Comparison of ENCODE assay signal across 14 cellular contexts in genomic region chr6:18147160-18147559, GRCh38. TPM values are rescaled to one million over a fixed set of nuclear protein-coding genes. Genes with fewer than 3 reads are reported as not detected.
A peak's percentile ranks its signal among the peaks of the same experiment; 100 is the strongest.
DNase-seq lines count a peak whose midpoint lies in the region; ATAC-seq and TF ChIP-seq lines count a peak whose summit lies in the region.
"Had no signal": no experiment of that assay in that cellular context is flagged by ENCODE, and none has a peak within 500 bp of the region (broad histone marks: within the 10 kb centered on the region; RNA-seq: fewer than 3 reads in every experiment).

No MANE protein-coding gene starts in this region.

- CTCF ChIA-PET in activated CD4-positive, alpha-beta memory T cell treated with anti-CD3 and anti-CD28 coated beads for 36 hours (lab: Charles Lee), result interaction anchor here (0.8 kb wide), 1 partner anchor 367 kb away, joined by 3 read pairs; no protein-coding TSS in a partner anchor
- CTCF ChIA-PET in activated CD4-positive, alpha-beta memory T cell treated with anti-CD3 and anti-CD28 coated beads, Interleukin-2, amount 10 ng/mL, durations not matched to agents 7 days and 5 days (lab: Charles Lee), result no interaction called here
- CTCF ChIA-PET in Panc1 (lab: Charles Lee), result no interaction called here
- CTCF ChIA-PET in Caco-2 (lab: Charles Lee), result no interaction called here

- DNase-seq in activated CD4-positive, alpha-beta memory T cell treated with anti-CD3 and anti-CD28 coated beads for 36 hours, result peak; percentile 13
- no peak for DNase-seq in activated CD4-positive, alpha-beta memory T cell treated with anti-CD3 and anti-CD28 coated beads, Interleukin-2, amount 10 ng/mL, durations not matched to agents 7 days and 5 days
- DNase-seq in Panc1 (ENCODE audit: low read depth, low spot score), result no peak
- DNase-seq in fibroblast of the aortic adventitia (ENCODE audit: low read depth), result peak; percentile 76
- no peak for DNase-seq in smooth muscle cell (lab: John Stamatoyannopoulos, UW; ENCODE audit: unreplicated experiment)
- DNase-seq in GM10266 (ENCODE audit: extremely low spot score), result no peak
- DNase-seq in T-helper 1 cell, result no peak
- DNase-seq in Caco-2, result no peak
- DNase-seq: anterior cingulate cortex; DMS153; effector CD8-positive, alpha-beta T cell had no signal

- H3K36me3 Mint-ChIP-seq in activated CD4-positive, alpha-beta memory T cell treated with anti-CD3 and anti-CD28 coated beads for 36 hours, result peaks cover 23% of the 10 kb centered on the region
- peaks cover 20% of the 10 kb centered on the region for H3K36me3 Mint-ChIP-seq in activated CD4-positive, alpha-beta memory T cell treated with anti-CD3 and anti-CD28 coated beads, Interleukin-2, amount 10 ng/mL, durations not matched to agents 7 days and 5 days (ENCODE audit: low read depth)
- no peaks in the 10 kb centered on the region for H3K36me3 Mint-ChIP-seq in Caco-2 (ENCODE audit: insufficient read depth, unreplicated experiment)

- H3K79me2 ChIP-seq in smooth muscle cell (ENCODE audit: low read depth), result no peaks in the 10 kb centered on the region

- H3K27me3 ChIP-seq in Panc1 (ENCODE audit: control insufficient read depth, insufficient read depth, low read length) (no peaks in the 10 kb centered on the region), smooth muscle cell (ENCODE audit: low read depth) (no peaks in the 10 kb centered on the region), Caco-2 (replicated peaks; ENCODE audit: control insufficient read depth, insufficient read depth, low read length) (no peaks in the 10 kb centered on the region)
- H3K27me3 ChIP-seq: suprapubic skin had no signal

- H3K27ac Mint-ChIP-seq in activated CD4-positive, alpha-beta memory T cell treated with anti-CD3 and anti-CD28 coated beads for 36 hours, result no peak overlapping the region
- H3K27ac Mint-ChIP-seq in activated CD4-positive, alpha-beta memory T cell treated with anti-CD3 and anti-CD28 coated beads, Interleukin-2, amount 10 ng/mL, durations not matched to agents 7 days and 5 days, result no peak overlapping the region
- no peak overlapping the region for H3K27ac Mint-ChIP-seq in Caco-2 (ENCODE audit: unreplicated experiment)
- H3K27ac Mint-ChIP-seq: memory B cell had no signal

- H3K4me3 Mint-ChIP-seq in activated CD4-positive, alpha-beta memory T cell treated with anti-CD3 and anti-CD28 coated beads for 36 hours, result no peak overlapping the region
- H3K4me3 Mint-ChIP-seq in activated CD4-positive, alpha-beta memory T cell treated with anti-CD3 and anti-CD28 coated beads, Interleukin-2, amount 10 ng/mL, durations not matched to agents 7 days and 5 days, result no peak overlapping the region
- H3K4me3 Mint-ChIP-seq in Caco-2 (ENCODE audit: unreplicated experiment), result no peak overlapping the region
- H3K4me3 Mint-ChIP-seq: memory B cell had no signal

- H3K27me3 Mint-ChIP-seq in activated CD4-positive, alpha-beta memory T cell treated with anti-CD3 and anti-CD28 coated beads for 36 hours, result no peaks in the 10 kb centered on the region
- H3K27me3 Mint-ChIP-seq in activated CD4-positive, alpha-beta memory T cell treated with anti-CD3 and anti-CD28 coated beads, Interleukin-2, amount 10 ng/mL, durations not matched to agents 7 days and 5 days, result no peaks in the 10 kb centered on the region
- H3K27me3 Mint-ChIP-seq in Caco-2 (ENCODE audit: insufficient read depth, unreplicated experiment), result no peaks in the 10 kb centered on the region
- H3K27me3 Mint-ChIP-seq: memory B cell had no signal

- POLR2A ChIA-PET in activated CD4-positive, alpha-beta memory T cell treated with anti-CD3 and anti-CD28 coated beads for 36 hours (lab: Charles Lee), result interaction anchor here (0.8 kb wide), 1 partner anchor 9 kb away, joined by 3 read pairs; no protein-coding TSS in a partner anchor
- POLR2A ChIA-PET in activated CD4-positive, alpha-beta memory T cell treated with anti-CD3 and anti-CD28 coated beads, Interleukin-2, amount 10 ng/mL, durations not matched to agents 7 days and 5 days (lab: Charles Lee), result no interaction called here
- POLR2A ChIA-PET in Panc1 (lab: Charles Lee), result no interaction called here
- POLR2A ChIA-PET in Caco-2 (lab: Charles Lee), result no interaction called here

- H3K9me3 ChIP-seq in Panc1 (ENCODE audit: control insufficient read depth, insufficient read depth, low read depth, low read length), result no peaks in the 10 kb centered on the region
- no peaks in the 10 kb centered on the region for H3K9me3 ChIP-seq in smooth muscle cell (replicated peaks; ENCODE audit: low read depth)
- H3K9me3 ChIP-seq in Caco-2, result no peaks in the 10 kb centered on the region
- H3K9me3 ChIP-seq: prostate gland, suprapubic skin had no signal

- no peaks in the 10 kb centered on the region for H3K9me3 Mint-ChIP-seq in activated CD4-positive, alpha-beta memory T cell treated with anti-CD3 and anti-CD28 coated beads for 36 hours
- H3K9me3 Mint-ChIP-seq in activated CD4-positive, alpha-beta memory T cell treated with anti-CD3 and anti-CD28 coated beads, Interleukin-2, amount 10 ng/mL, durations not matched to agents 7 days and 5 days, result no peaks in the 10 kb centered on the region
- H3K9me3 Mint-ChIP-seq in Caco-2 (ENCODE audit: unreplicated experiment), result no peaks in the 10 kb centered on the region
- H3K9me3 Mint-ChIP-seq: memory B cell had no signal

- BruUV-seq in Panc1 (replicated peaks; lab: Mats Ljungman, UMichigan) (no TSS peak), Caco-2 (replicated peaks; lab: Mats Ljungman, UMichigan) (no TSS peak)

- H3K4me1 ChIP-seq in Panc1 (ENCODE audit: control insufficient read depth, insufficient read depth, low read length) (no peaks in the 10 kb centered on the region), smooth muscle cell (ENCODE audit: low read depth) (no peaks in the 10 kb centered on the region), Caco-2 (no peaks in the 10 kb centered on the region; the same call in 1 of the 2 replicates)
- H3K4me1 ChIP-seq: prostate gland, suprapubic skin had no signal

- no peak overlapping the region for H3K4me3 ChIP-seq in Panc1 (ENCODE audit: low read depth in 2 of 2, low read length in 2 of 2)
- no peak overlapping the region for H3K4me3 ChIP-seq in fibroblast of the aortic adventitia (ENCODE audit: low read depth, low read length)
- H3K4me3 ChIP-seq in smooth muscle cell, result no peak overlapping the region
- H3K4me3 ChIP-seq in Caco-2 (ENCODE audit: low read depth, low read length), result no peak overlapping the region
- H3K4me3 ChIP-seq: prostate gland, suprapubic skin had no signal

- no peak overlapping the region for H2AFZ ChIP-seq in smooth muscle cell (ENCODE audit: low read depth)

- peaks cover 10% of the 10 kb centered on the region for H3K4me1 Mint-ChIP-seq in activated CD4-positive, alpha-beta memory T cell treated with anti-CD3 and anti-CD28 coated beads for 36 hours (ENCODE audit: low read depth)
- H3K4me1 Mint-ChIP-seq in activated CD4-positive, alpha-beta memory T cell treated with anti-CD3 and anti-CD28 coated beads, Interleukin-2, amount 10 ng/mL, durations not matched to agents 7 days and 5 days, result peaks cover 4% of the 10 kb centered on the region
- no peaks in the 10 kb centered on the region for H3K4me1 Mint-ChIP-seq in Caco-2 (ENCODE audit: low read depth, unreplicated experiment)

- TF ChIP-seq CTCF in Panc1 (IDR thresholded peaks at IDR 0.05), result no peak
- TF ChIP-seq CTCF in fibroblast of the aortic adventitia (IDR thresholded peaks at IDR 0.05; ENCODE audit: insufficient read depth, low read length), result no peak
- TF ChIP-seq CTCF in smooth muscle cell (IDR thresholded peaks at IDR 0.05; ENCODE audit: borderline replicate concordance, insufficient read depth, poor library complexity, severe bottlenecking), result no peak
- no peak for TF ChIP-seq CTCF in GM10266 (IDR thresholded peaks at IDR 0.05; ENCODE audit: control insufficient read depth, insufficient read depth, low read depth, missing control alignments)
- TF ChIP-seq CTCF in Caco-2 (IDR thresholded peaks at IDR 0.05; ENCODE audit: insufficient read depth in 1 of 2, low read depth in 1 of 2, low read length in 1 of 2, severe bottlenecking in 1 of 2, unreplicated experiment in 1 of 2), result no peak

- H3K36me3 ChIP-seq in Panc1 (ENCODE audit: control insufficient read depth, insufficient read depth, low read length) (no peaks in the 10 kb centered on the region), smooth muscle cell (ENCODE audit: low read depth) (no peaks in the 10 kb centered on the region), Caco-2 (ENCODE audit: control insufficient read depth, insufficient read depth, low read length) (no peaks in the 10 kb centered on the region)
- H3K36me3 ChIP-seq: prostate gland had no signal

- no peak overlapping the region for H3K27ac ChIP-seq in Panc1 (ENCODE audit: low read length)
- peak overlapping the region; percentile 72 for H3K27ac ChIP-seq in smooth muscle cell (ENCODE audit: low read depth)
- H3K27ac ChIP-seq: prostate gland, suprapubic skin had no signal

- 86% methylated on average over 2 of the region's 2 CpGs for WGBS in smooth muscle cell (ENCODE audit: low lambda C conversion rate)

- H3K9ac ChIP-seq in smooth muscle cell (ENCODE audit: low read depth), result no peak overlapping the region

- intact Hi-C loops in activated CD4-positive, alpha-beta memory T cell treated with anti-CD3 and anti-CD28 coated beads for 36 hours (cut with micrococcal nuclease), result no loop called here
- intact Hi-C loops in Panc1 (cut with micrococcal nuclease; ENCODE audit: unreplicated experiment), result no loop called here
- intact Hi-C loops in Caco-2 (cut with micrococcal nuclease; ENCODE audit: unreplicated experiment), result no loop called here

- in situ Hi-C loops in Panc1 (cut with HindIII; ENCODE audit: low pct_unique_long_range_greater_than_20kb, low sequenced_read_pairs), result no loop called here

- no peaks in the 10 kb centered on the region for H4K20me1 ChIP-seq in smooth muscle cell (ENCODE audit: low read depth)

- no peaks in the 10 kb centered on the region for H3F3A ChIP-seq in smooth muscle cell (ENCODE audit: low read depth)

- no peak overlapping the region for H3K4me2 ChIP-seq in smooth muscle cell

- peak; percentile 58; the same call in 1 of the 2 replicates for ATAC-seq in Panc1

RNA-seq across cellular contexts. Expression of gene TPMT, which starts 7.7 kb away (rescaled TPM):
- 1 to 10 TPM; 7.7 to 7.8 TPM for total RNA-seq in activated CD4-positive, alpha-beta memory T cell treated with anti-CD3 and anti-CD28 coated beads for 36 hours
- 1 to 10 TPM; 6.7 to 6.8 TPM for total RNA-seq in activated CD4-positive, alpha-beta memory T cell treated with anti-CD3 and anti-CD28 coated beads, Interleukin-2, amount 10 ng/mL, durations not matched to agents 7 days and 5 days
- total RNA-seq in Panc1 (2021; ENCODE audit: unreplicated experiment) (9.7 TPM), fibroblast of the aortic adventitia (ENCODE audit: low replicate concordance) (5.2 and 22.4 TPM in 2 replicates), smooth muscle cell (9.6 TPM in 2 replicates), Caco-2 (2022) (10.1 and 11.0 TPM in 2 replicates)
- 4.9 TPM for polyA plus RNA-seq in Panc1 (2012; ENCODE audit: insufficient read length)
- 4.9 and 7.9 TPM in 2 replicates for polyA plus RNA-seq in smooth muscle cell

RNA-seq across cellular contexts. Expression of gene KDM1B, which starts 8.1 kb away (rescaled TPM):
- total RNA-seq in activated CD4-positive, alpha-beta memory T cell treated with anti-CD3 and anti-CD28 coated beads for 36 hours, result 10 to 100 TPM; 17.5 to 18.5 TPM
- 10 to 100 TPM in 1 of 2 experiments, 1 to 10 TPM in 1; 9.1 to 10.8 TPM for total RNA-seq in activated CD4-positive, alpha-beta memory T cell treated with anti-CD3 and anti-CD28 coated beads, Interleukin-2, amount 10 ng/mL, durations not matched to agents 7 days and 5 days
- 27.1 TPM for total RNA-seq in Panc1 (2021; ENCODE audit: unreplicated experiment)
- polyA plus RNA-seq in Panc1 (2012; ENCODE audit: insufficient read length), result 23.8 TPM
- 8.8 and 25.4 TPM in 2 replicates for total RNA-seq in fibroblast of the aortic adventitia (ENCODE audit: low replicate concordance)
- 15.8 and 19.1 TPM in 2 replicates for total RNA-seq in smooth muscle cell
- 8.2 and 10.6 TPM in 2 replicates for polyA plus RNA-seq in smooth muscle cell
- total RNA-seq in Caco-2 (2022), result 9.5 and 10.6 TPM in 2 replicates

RNA-seq across cellular contexts. Expression of gene NHLRC1, which starts 24.7 kb away (rescaled TPM):
- under 1 TPM; 0.10 to 0.19 TPM for total RNA-seq in activated CD4-positive, alpha-beta memory T cell treated with anti-CD3 and anti-CD28 coated beads for 36 hours
- under 1 TPM; 0.15 to 0.20 TPM for total RNA-seq in activated CD4-positive, alpha-beta memory T cell treated with anti-CD3 and anti-CD28 coated beads, Interleukin-2, amount 10 ng/mL, durations not matched to agents 7 days and 5 days
- 2.1 TPM for total RNA-seq in Panc1 (2021; ENCODE audit: unreplicated experiment)
- polyA plus RNA-seq in Panc1 (2012; ENCODE audit: insufficient read length), result 3.1 TPM
- total RNA-seq in fibroblast of the aortic adventitia (ENCODE audit: low replicate concordance), result 2.1 and 3.0 TPM in 2 replicates
- 0.22 and 0.85 TPM in 2 replicates for total RNA-seq in smooth muscle cell
- polyA plus RNA-seq in smooth muscle cell, result 0.42 and 1.3 TPM in 2 replicates
- total RNA-seq in Caco-2 (2022), result 1.6 and 2.1 TPM in 2 replicates

Comparison
In these comparisons a context has a peak if more than half of its experiments do, and no peak if none do; other contexts are left out.
1. DNase-seq: peak in activated CD4-positive, alpha-beta memory T cell treated with anti-CD3 and anti-CD28 coated beads for 36 hours (single experiment) and fibroblast of the aortic adventitia (single experiment); none in activated CD4-positive, alpha-beta memory T cell treated with anti-CD3 and anti-CD28 coated beads, Interleukin-2, amount 10 ng/mL, durations not matched to agents 7 days and 5 days (single experiment), Panc1 (single experiment), smooth muscle cell (single experiment), GM10266 (single experiment), T-helper 1 cell (0 of 5) and Caco-2 (0 of 2).